Comparison of ENCODE assay signal across 8 cellular contexts in genomic region chrX:51395807-51396728, GRCh38.
DNase-seq lines count a peak whose midpoint lies in the region; ATAC-seq and TF ChIP-seq lines count a peak whose summit lies in the region.

No MANE protein-coding gene starts in this region.

- H3K79me2 ChIP-seq in neural progenitor cell (ENCODE audit: low read depth): no peaks in the 10 kb centered on the region

- TF ChIP-seq CTCF in neural progenitor cell (IDR thresholded peaks at IDR 0.05): peak; percentile 5

- H3K27me3 ChIP-seq in neural progenitor cell: no peaks in the 10 kb centered on the region

- H3K4me3 Mint-ChIP-seq in activated CD4-positive, alpha-beta memory T cell treated with anti-CD3 and anti-CD28 coated beads, Interleukin-2, amount 10 ng/mL, durations not matched to agents 7 days and 5 days: peak overlapping the region; percentile 77
- H3K4me3 Mint-ChIP-seq in effector memory CD8-positive, alpha-beta T cell: peak overlapping the region; percentile 69 to 72
- no peak overlapping the region for H3K4me3 Mint-ChIP-seq in neural progenitor cell

- no peaks in the 10 kb centered on the region for H3F3A ChIP-seq in neural progenitor cell (ENCODE audit: low read depth)

- peak; percentile 44 for DNase-seq in activated CD4-positive, alpha-beta memory T cell treated with anti-CD3 and anti-CD28 coated beads, Interleukin-2, amount 10 ng/mL, durations not matched to agents 7 days and 5 days
- DNase-seq in effector memory CD8-positive, alpha-beta T cell: peak; percentile 5 to 31 (median 6)
- DNase-seq in neural progenitor cell (ENCODE audit: low spot score) (no peak), superior temporal gyrus (ENCODE audit: extremely low spot score) (peak; percentile 8), SIG-M5 (lab: John Stamatoyannopoulos, UW) (no peak), DMS79 treated with DMSO at 0.1 percent for 48 hours (lab: John Stamatoyannopoulos, UW) (no peak)

- POLR2A ChIA-PET in activated CD4-positive, alpha-beta memory T cell treated with anti-CD3 and anti-CD28 coated beads, Interleukin-2, amount 10 ng/mL, durations not matched to agents 7 days and 5 days (lab: Charles Lee): no interaction called here

- CTCF ChIA-PET in activated CD4-positive, alpha-beta memory T cell treated with anti-CD3 and anti-CD28 coated beads, Interleukin-2, amount 10 ng/mL, durations not matched to agents 7 days and 5 days (lab: Charles Lee): interaction anchor here (1.7 kb wide), 1 partner anchor 25 kb away, joined by 5 read pairs; no protein-coding TSS in a partner anchor

- H3K9ac ChIP-seq in neural progenitor cell: no peak overlapping the region

- H3K36me3 Mint-ChIP-seq in activated CD4-positive, alpha-beta memory T cell treated with anti-CD3 and anti-CD28 coated beads, Interleukin-2, amount 10 ng/mL, durations not matched to agents 7 days and 5 days (ENCODE audit: low read depth): no peaks in the 10 kb centered on the region
- H3K36me3 Mint-ChIP-seq in effector memory CD8-positive, alpha-beta T cell (ENCODE audit: insufficient read depth): peaks cover 4% of the 10 kb centered on the region
- H3K36me3 Mint-ChIP-seq in neural progenitor cell: no peaks in the 10 kb centered on the region

- H3K4me1 ChIP-seq in neural progenitor cell: no peaks in the 10 kb centered on the region

- H3K4me3 ChIP-seq in neural progenitor cell: no peak overlapping the region

- ATAC-seq in HG03439 (IDR thresholded peaks at IDR 0.05; ENCODE audit: unreplicated experiment) (peak; percentile 66), GM18858 (IDR thresholded peaks at IDR 0.05; ENCODE audit: unreplicated experiment) (no peak)
- peak; percentile 91 for ATAC-seq in effector memory CD8-positive, alpha-beta T cell (replicated peaks)

- H3K27me3 Mint-ChIP-seq in activated CD4-positive, alpha-beta memory T cell treated with anti-CD3 and anti-CD28 coated beads, Interleukin-2, amount 10 ng/mL, durations not matched to agents 7 days and 5 days: no peaks in the 10 kb centered on the region
- peaks cover 0 to 7% of the 10 kb centered on the region in 2 donors for H3K27me3 Mint-ChIP-seq in effector memory CD8-positive, alpha-beta T cell
- no peaks in the 10 kb centered on the region for H3K27me3 Mint-ChIP-seq in neural progenitor cell (ENCODE audit: insufficient read depth, low read depth)

- peaks cover 6% of the 10 kb centered on the region for H3K4me1 Mint-ChIP-seq in activated CD4-positive, alpha-beta memory T cell treated with anti-CD3 and anti-CD28 coated beads, Interleukin-2, amount 10 ng/mL, durations not matched to agents 7 days and 5 days
- H3K4me1 Mint-ChIP-seq in effector memory CD8-positive, alpha-beta T cell (ENCODE audit: low read depth in 2 of 2): no peaks in the 10 kb centered on the region
- no peaks in the 10 kb centered on the region for H3K4me1 Mint-ChIP-seq in neural progenitor cell

- H3K4me2 ChIP-seq in neural progenitor cell: no peak overlapping the region

- H3K9me3 ChIP-seq in neural progenitor cell (ENCODE audit: low read depth): no peaks in the 10 kb centered on the region

- H2AFZ ChIP-seq in neural progenitor cell (replicated peaks): no peak overlapping the region

- no peak overlapping the region for H3K27ac ChIP-seq in neural progenitor cell

- no peaks in the 10 kb centered on the region for H4K20me1 ChIP-seq in neural progenitor cell (ENCODE audit: low read depth)

- H3K9me3 Mint-ChIP-seq in activated CD4-positive, alpha-beta memory T cell treated with anti-CD3 and anti-CD28 coated beads, Interleukin-2, amount 10 ng/mL, durations not matched to agents 7 days and 5 days: no peaks in the 10 kb centered on the region
- peaks cover 0 to 3% of the 10 kb centered on the region in 2 donors for H3K9me3 Mint-ChIP-seq in effector memory CD8-positive, alpha-beta T cell
- no peaks in the 10 kb centered on the region for H3K9me3 Mint-ChIP-seq in neural progenitor cell

- peak overlapping the region; percentile 63 for H3K27ac Mint-ChIP-seq in activated CD4-positive, alpha-beta memory T cell treated with anti-CD3 and anti-CD28 coated beads, Interleukin-2, amount 10 ng/mL, durations not matched to agents 7 days and 5 days
- peak overlapping the region in 1 of 2 donors; percentile 32 for H3K27ac Mint-ChIP-seq in effector memory CD8-positive, alpha-beta T cell
- no peak overlapping the region for H3K27ac Mint-ChIP-seq in neural progenitor cell

- H3K36me3 ChIP-seq in neural progenitor cell: no peaks in the 10 kb centered on the region

Comparison
In these comparisons a context has a peak if more than half of its experiments do, and no peak if none do; other contexts are left out.
1. DNase-seq: peak in activated CD4-positive, alpha-beta memory T cell treated with anti-CD3 and anti-CD28 coated beads, Interleukin-2, amount 10 ng/mL, durations not matched to agents 7 days and 5 days (single experiment), effector memory CD8-positive, alpha-beta T cell (3 of 3) and superior temporal gyrus (single experiment); none in neural progenitor cell (single experiment), SIG-M5 (single experiment) and DMS79 treated with DMSO at 0.1 percent for 48 hours (single experiment).